22 cellular contexts compared by ENCODE assay signal in genomic region chr15:38603271-38603670, GRCh38.
"Had no signal": no experiment of that assay in that cellular context is flagged by ENCODE, and none has a peak within 500 bp of the region (broad histone marks: within the 10 kb centered on the region; RNA-seq: fewer than 3 reads in every experiment).

No MANE protein-coding gene starts in this region.

- H3K27me3 ChIP-seq: spleen, upper lobe of left lung had no signal

- H3K9me3 Mint-ChIP-seq: activated CD4-positive, alpha-beta T cell treated with anti-CD3 and anti-CD28 coated beads, Interleukin-2, amount 10 ng/mL, durations not matched to agents 7 days and 5 days; activated naive CD4-positive, alpha-beta T cell treated with anti-CD3 and anti-CD28 coated beads, Interleukin-2, amount 50 U/mL, for 72 hours; naive B cell had no signal

- H3K4me1 Mint-ChIP-seq: brain had no signal

- H3K27me3 Mint-ChIP-seq: activated CD4-positive, alpha-beta T cell treated with anti-CD3 and anti-CD28 coated beads, Interleukin-2, amount 10 ng/mL, durations not matched to agents 7 days and 5 days; naive B cell had no signal

- H3K27ac ChIP-seq: hepatocyte, spleen, thoracic aorta, upper lobe of left lung had no signal

- H3K36me3 Mint-ChIP-seq: activated naive CD4-positive, alpha-beta T cell treated with anti-CD3 and anti-CD28 coated beads, Interleukin-2, amount 50 U/mL, for 72 hours; brain; naive B cell had no signal

- H3K4me2 ChIP-seq: hepatocyte had no signal

- H3K36me3 ChIP-seq: spleen, thoracic aorta, upper lobe of left lung had no signal

- H3K27ac Mint-ChIP-seq: activated CD4-positive, alpha-beta T cell treated with anti-CD3 and anti-CD28 coated beads, Interleukin-2, amount 10 ng/mL, durations not matched to agents 7 days and 5 days; activated naive CD4-positive, alpha-beta T cell treated with anti-CD3 and anti-CD28 coated beads, Interleukin-2, amount 50 U/mL, for 72 hours; progenitor cell of endocrine pancreas had no signal

- H2AFZ ChIP-seq: hepatocyte had no signal

- H3K4me1 ChIP-seq: spleen, upper lobe of left lung had no signal

- H3K9me3 ChIP-seq: mucosa of descending colon, spleen, thoracic aorta, upper lobe of left lung had no signal

- ATAC-seq: activated CD8-positive, alpha-beta T cell treated with anti-CD3 and anti-CD28 coated beads, Interleukin-2, amount 10 ng/mL, durations not matched to agents 7 days and 5 days; activated naive CD4-positive, alpha-beta T cell treated with anti-CD3 and anti-CD28 coated beads, Interleukin-2, amount 50 U/mL, for 72 hours; esophagus mucosa; left colon; mucosa of descending colon had no signal

- H3K4me3 Mint-ChIP-seq: activated CD4-positive, alpha-beta T cell treated with anti-CD3 and anti-CD28 coated beads, Interleukin-2, amount 10 ng/mL, durations not matched to agents 7 days and 5 days; activated CD8-positive, alpha-beta T cell treated with anti-CD3 and anti-CD28 coated beads, Interleukin-2, amount 10 ng/mL, durations not matched to agents 7 days and 5 days; brain; naive B cell had no signal

- H3K79me2 ChIP-seq: hepatocyte had no signal

- H3K4me3 ChIP-seq: hepatocyte, mucosa of descending colon, spleen, thoracic aorta, upper lobe of left lung had no signal

- DNase-seq: activated CD4-positive, alpha-beta T cell treated with anti-CD3 and anti-CD28 coated beads, Interleukin-2, amount 10 ng/mL, durations not matched to agents 7 days and 5 days; activated CD4-positive, CD25-positive, alpha-beta regulatory T cell treated with anti-CD3 and anti-CD28 coated beads, Interleukin-2, amount 50 U/mL, for 72 hours; activated CD8-positive, alpha-beta T cell treated with anti-CD3 and anti-CD28 coated beads, Interleukin-2, amount 10 ng/mL, durations not matched to agents 7 days and 5 days; activated T-cell treated with anti-CD3 and anti-CD28 coated beads, Interleukin-2, amount 50 U/mL, for 1 hour; aorta; dermis blood vessel endothelial cell; effector CD8-positive, alpha-beta T cell; glutamatergic neuron; left colon; mesenchymal stem cell; mucosa of descending colon; naive B cell; spleen; stimulated activated CD4-positive, alpha-beta T cell treated with anti-CD3 and anti-CD28 coated beads, Interleukin-4, amount 100 ng/mL, for 1 hour; stimulated activated naive CD4-positive, alpha-beta T cell; upper lobe of left lung had no signal
